In genomic region chr6:92753956-92754355, GRCh38 we compare ENCODE assay signal across 34 cellular contexts.
"Had no signal": no experiment of that assay in that cellular context is flagged by ENCODE, and none has a peak within 500 bp of the region (broad histone marks: within the 10 kb centered on the region; RNA-seq: fewer than 3 reads in every experiment).

No MANE protein-coding gene starts in this region.

- H3K4me3 ChIP-seq: ascending aorta, Peyer's patch had no signal

- ATAC-seq: activated CD8-positive, alpha-beta memory T cell treated with anti-CD3 and anti-CD28 coated beads, Interleukin-2, amount 10 ng/mL, durations not matched to agents 7 days and 5 days; activated T-cell treated with anti-CD3 and anti-CD28 coated beads, Interleukin-2, amount 50 U/mL, for 72 hours; activated T-helper 17 cell treated with anti-CD3 and anti-CD28 coated beads, Interleukin-2, amount 50 U/mL, for 72 hours; PC-3 had no signal

- H3K9me3 ChIP-seq: Peyer's patch had no signal

- H3K27ac ChIP-seq: ascending aorta, Peyer's patch, WERI-Rb-1 had no signal

- H3K4me1 ChIP-seq: ascending aorta, Peyer's patch had no signal

- DNase-seq: activated CD4-positive, alpha-beta memory T cell treated with anti-CD3 and anti-CD28 coated beads, Interleukin-2, amount 10 ng/mL, durations not matched to agents 7 days and 5 days; activated CD4-positive, alpha-beta T cell treated with anti-CD3 and anti-CD28 coated beads for 1 hour; activated CD4-positive, alpha-beta T cell treated with anti-CD3 and anti-CD28 coated beads for 48 hours; activated CD4-positive, CD25-positive, alpha-beta regulatory T cell; activated CD8-positive, alpha-beta memory T cell treated with anti-CD3 and anti-CD28 coated beads for 24 hours; activated CD8-positive, alpha-beta memory T cell treated with anti-CD3 and anti-CD28 coated beads, Interleukin-2, amount 10 ng/mL, durations not matched to agents 7 days and 5 days; activated effector memory CD4-positive, alpha-beta T cell treated with anti-CD3 and anti-CD28 coated beads, Interleukin-2, amount 50 U/mL, for 16 hours; activated naive CD4-positive, alpha-beta T cell treated with Interleukin-2 at 50 U/mL for 16 hours; activated naive CD8-positive, alpha-beta T cell treated with anti-CD3 and anti-CD28 coated beads, Interleukin-2, amount 10 ng/mL, durations not matched to agents 7 days and 5 days; activated T-cell treated with anti-CD3 and anti-CD28 coated beads, Interleukin-2, amount 50 U/mL, for 1 hour; activated T-cell treated with anti-CD3 and anti-CD28 coated beads, Interleukin-2, amount 50 U/mL, for 72 hours; amygdala; Kasumi-1; KBM-7; NCI-H1092 treated with DMSO at 0.1 percent for 48 hours; NCI-H1417; NCI-H146; NCI-H187; NCI-H2029 treated with DMSO at 0.1 percent for 48 hours; NCI-H2107; NCI-H2171; NCI-H510A; NCI-H526; NCI-H748 treated with DMSO at 0.1 percent for 48 hours; NK-92 treated with Interleukin-12 subunit alpha and Interleukin-12 subunit beta, amount 100 ng/mL, for 24 hours; PC-3; Peyer's patch; RPMI8226; SHP77 treated with DMSO at 0.1 percent for 48 hours; SW 1271; T1000; WERI-Rb-1 had no signal

- H3K36me3 ChIP-seq: ascending aorta, Peyer's patch, WERI-Rb-1 had no signal

- H3K27me3 ChIP-seq: ascending aorta, Peyer's patch had no signal
